Comparison of ENCODE assay signal across 8 cellular contexts in genomic region chr17:67359960-67360817, GRCh38.
DNase-seq lines count a peak whose midpoint lies in the region; ATAC-seq, FAIRE-seq and TF ChIP-seq lines count a peak whose summit lies in the region.

No MANE protein-coding gene starts in this region.

- DNase-seq in GM18507 (ENCODE audit: extremely low spot score, insufficient read length, low read depth) = no peak
- peak in 4 of 5 donors; percentile 28 to 74 (median 48) for DNase-seq in T-helper 1 cell
- DNase-seq in cerebellar cortex (ENCODE audit: low spot score) = peak; percentile 38
- no peak for DNase-seq in NCI-H1092 treated with DMSO at 0.1 percent for 48 hours (lab: John Stamatoyannopoulos, UW)
- DNase-seq in LoVo (ENCODE audit: low spot score) = no peak

- H3K4me2 ChIP-seq in parathyroid adenoma (ENCODE audit: low read length) = no peak overlapping the region

- H3K27ac ChIP-seq in 22Rv1 (peak overlapping the region; percentile 23; the same call in 1 of the 2 replicates), parathyroid adenoma (no peak overlapping the region)

- H2AFZ ChIP-seq in parathyroid adenoma = no peak overlapping the region

- no peak overlapping the region for H3K9ac ChIP-seq in parathyroid adenoma

- H3K79me2 ChIP-seq in parathyroid adenoma = peaks cover 26% of the 10 kb centered on the region

- no peak for ATAC-seq in HG03097 (IDR thresholded peaks at IDR 0.05; ENCODE audit: low FRiP score, unreplicated experiment)

- TF ChIP-seq CTCF in 22Rv1 (IDR thresholded peaks at IDR 0.05) (peak; percentile 37; the same call in 1 of the 2 replicates), parathyroid adenoma (IDR thresholded peaks at IDR 0.05) (peak; percentile 16)

- H3K9me3 ChIP-seq in parathyroid adenoma (ENCODE audit: control insufficient read depth, low read length) = no peaks in the 10 kb centered on the region

- no peak overlapping the region for H3K4me3 ChIP-seq in parathyroid adenoma (ENCODE audit: low read depth, low read length)

- H3K27me3 ChIP-seq in parathyroid adenoma (ENCODE audit: control insufficient read depth, insufficient read depth, low read length) = no peaks in the 10 kb centered on the region

- H3K4me1 ChIP-seq in parathyroid adenoma = peaks cover 7% of the 10 kb centered on the region

- H3K36me3 ChIP-seq in parathyroid adenoma (ENCODE audit: control insufficient read depth, insufficient read depth, low read length) = no peaks in the 10 kb centered on the region

- peak; percentile 21 for FAIRE-seq in GM18507 (lab: Jason Lieb, UNC)

Comparison
In these comparisons a context has a peak if more than half of its experiments do, and no peak if none do; other contexts are left out.
1. DNase-seq: peak in T-helper 1 cell (4 of 5) and cerebellar cortex (single experiment); none in GM18507 (single experiment), NCI-H1092 treated with DMSO at 0.1 percent for 48 hours (single experiment) and LoVo (single experiment).